8 cellular contexts compared by ENCODE assay signal in genomic region chr9:127715443-127716337, GRCh38. TPM values are rescaled to one million over a fixed set of nuclear protein-coding genes. Genes with fewer than 3 reads are reported as not detected.
A peak's percentile ranks its signal among the peaks of the same experiment; 100 is the strongest.
DNase-seq lines count a peak whose midpoint lies in the region; ATAC-seq and TF ChIP-seq lines count a peak whose summit lies in the region.

PTRH1 (minus strand) TSS chr9:127715663; CDS start chr9:127715639, 24 bp downstream.
TTC16 (plus strand) TSS chr9:127716079; CDS start chr9:127716146, 67 bp downstream.

- peaks cover 42% of the 10 kb centered on the region for H3K4me1 Mint-ChIP-seq in activated naive CD8-positive, alpha-beta T cell (ENCODE audit: low read depth)
- H3K4me1 Mint-ChIP-seq in glutamatergic neuron (ENCODE audit: low read depth, unreplicated experiment): peaks cover 10% of the 10 kb centered on the region

- no peaks in the 10 kb centered on the region for H3K9me3 ChIP-seq in testis

- H3K36me3 Mint-ChIP-seq in activated naive CD8-positive, alpha-beta T cell: no peaks in the 10 kb centered on the region
- no peaks in the 10 kb centered on the region for H3K36me3 Mint-ChIP-seq in glutamatergic neuron (ENCODE audit: unreplicated experiment)

- H3K27me3 Mint-ChIP-seq in activated naive CD8-positive, alpha-beta T cell: no peaks in the 10 kb centered on the region
- peaks cover 8% of the 10 kb centered on the region for H3K27me3 Mint-ChIP-seq in glutamatergic neuron (ENCODE audit: unreplicated experiment)

- peak within 1 kb of the TSS; percentile 98 for H3K27ac Mint-ChIP-seq in activated naive CD8-positive, alpha-beta T cell
- no peak within 1 kb of the TSS for H3K27ac Mint-ChIP-seq in glutamatergic neuron (ENCODE audit: unreplicated experiment)

- 1 to 2% methylated on average over 27 to 65 of the region's 65 CpGs for WGBS in testis, 2 donors

- POLR2A ChIA-PET in GM10248 (lab: Yijun Ruan, JAX): interaction anchor here (0.6 to 1.1 kb wide), 2 partner anchors 19 to 303 kb away, joined by 3 to 4 read pairs; partner anchors contain the start of gene TOR2A

- no peaks in the 10 kb centered on the region for H3K9me3 Mint-ChIP-seq in activated naive CD8-positive, alpha-beta T cell (ENCODE audit: low read depth)
- H3K9me3 Mint-ChIP-seq in glutamatergic neuron (ENCODE audit: unreplicated experiment): peaks cover 10% of the 10 kb centered on the region

- DNase-seq in GM10248 (ENCODE audit: extremely low spot score): peak; percentile 99
- peak; percentile 91 for DNase-seq in NCI-H1092 treated with DMSO at 0.1 percent for 48 hours (lab: John Stamatoyannopoulos, UW)
- DNase-seq in glutamatergic neuron: peak; percentile 99
- peak; percentile 96 for DNase-seq in omental fat pad (ENCODE audit: low spot score)
- peak; percentile 98 for DNase-seq in testis

- CTCF ChIA-PET in GM10248 (lab: Yijun Ruan, JAX): interaction anchor here (0.7 to 8.0 kb wide), 9 partner anchors 8 to 212 kb away, joined by 3 to 53 read pairs (median 4); partner anchors contain the start of genes CFAP157 and TOR2A

- no peak for TF ChIP-seq CTCF in GM10248 (IDR thresholded peaks at IDR 0.05; ENCODE audit: control extremely low read depth, extremely low read depth, low read depth, missing control alignments)
- TF ChIP-seq CTCF in glutamatergic neuron (IDR thresholded peaks at IDR 0.05; ENCODE audit: partially characterized antibody, unreplicated experiment): no peak
- no peak for TF ChIP-seq CTCF in omental fat pad (IDR thresholded peaks at IDR 0.05)
- no peak for TF ChIP-seq CTCF in testis (IDR thresholded peaks at IDR 0.05)

- H3K4me1 ChIP-seq in testis: peaks cover 27% of the 10 kb centered on the region

- H3K27ac ChIP-seq in testis: peak within 1 kb of the TSS; percentile 46 to 77

- H3K4me3 ChIP-seq in testis: peak within 1 kb of the TSS; percentile 67 to 71

- TF ChIP-seq POLR2A in testis (IDR thresholded peaks at IDR 0.05): no peak

- peak within 1 kb of the TSS; percentile 100 for H3K4me3 Mint-ChIP-seq in activated naive CD8-positive, alpha-beta T cell
- peak within 1 kb of the TSS; percentile 100 for H3K4me3 Mint-ChIP-seq in glutamatergic neuron (ENCODE audit: unreplicated experiment)

- ATAC-seq in HG02623 (IDR thresholded peaks at IDR 0.05; ENCODE audit: unreplicated experiment) (peak; percentile 93), SK-N-SH treated with all-trans-retinoic acid at 6 μM for 48 hours (peak; percentile 96), omental fat pad (ENCODE audit: low FRiP score) (peak; percentile 95)

- H3K27me3 ChIP-seq in testis: no peaks in the 10 kb centered on the region

- H3K36me3 ChIP-seq in testis (ENCODE audit: low read depth, missing control alignments): no peaks in the 10 kb centered on the region

- intact Hi-C loops in testis (cut with DNase I; ENCODE audit: low total_unique reads): no loop called here

TF ChIP-seq in SK-N-SH treated with all-trans-retinoic acid at 6 μM for 48 hours, 23 proteins besides CTCF, POLR2A, EP300 and RAD21:
- TF ChIP-seq CREB5 (CRISPR knock-in tag; IDR thresholded peaks at IDR 0.05; ENCODE audit: low read depth): no peak
- no peak for TF ChIP-seq SNAI2 (CRISPR knock-in tag; IDR thresholded peaks at IDR 0.05)
- TF ChIP-seq ZFP30 (CRISPR knock-in tag; IDR thresholded peaks at IDR 0.05): no peak
- no peak for TF ChIP-seq ZNF565 (CRISPR knock-in tag; conservative IDR thresholded peaks at IDR 0.05; ENCODE audit: low read depth)
- no peak for TF ChIP-seq CSDC2 (CRISPR knock-in tag; IDR thresholded peaks at IDR 0.05)
- TF ChIP-seq POU6F1 (CRISPR knock-in tag; IDR thresholded peaks at IDR 0.05; ENCODE audit: borderline replicate concordance, low read depth): no peak
- no peak for TF ChIP-seq ZC3H10 (CRISPR knock-in tag; IDR thresholded peaks at IDR 0.05)
- TF ChIP-seq TOX (CRISPR knock-in tag; IDR thresholded peaks at IDR 0.05; ENCODE audit: borderline replicate concordance): no peak
- TF ChIP-seq ISL1 (CRISPR knock-in tag; IDR thresholded peaks at IDR 0.05): no peak
- TF ChIP-seq BACH2 (CRISPR knock-in tag; IDR thresholded peaks at IDR 0.05; ENCODE audit: borderline replicate concordance): no peak
- no peak for TF ChIP-seq TCF4 (CRISPR knock-in tag; IDR thresholded peaks at IDR 0.05; ENCODE audit: borderline replicate concordance)
- no peak for TF ChIP-seq ARNTL (CRISPR knock-in tag; IDR thresholded peaks at IDR 0.05; ENCODE audit: borderline replicate concordance, low read depth)
- no peak for TF ChIP-seq ZFP3 (CRISPR knock-in tag; IDR thresholded peaks at IDR 0.05)
- no peak for TF ChIP-seq PPARA (CRISPR knock-in tag; IDR thresholded peaks at IDR 0.05; ENCODE audit: borderline replicate concordance)
- TF ChIP-seq ESRRG (CRISPR knock-in tag; IDR thresholded peaks at IDR 0.05): no peak
- no peak for TF ChIP-seq TSHZ2 (CRISPR knock-in tag; IDR thresholded peaks at IDR 0.05)
- no peak for TF ChIP-seq GLIS3 (CRISPR knock-in tag; IDR thresholded peaks at IDR 0.05)
TF ChIP-seq in SK-N-SH treated with all-trans-retinoic acid at 6 μM for 48 hours: peak in this region for 0.

RNA-seq across cellular contexts. Expression of gene PTRH1, which starts in this region (rescaled TPM):
- total RNA-seq in glutamatergic neuron (ENCODE audit: unreplicated experiment): 10.1 TPM
- total RNA-seq in omental fat pad: 10 to 100 TPM; 13.4 to 33.5 (median 23.6) TPM
- total RNA-seq in testis: 10 to 100 TPM; 19.0 to 24.5 TPM
- polyA plus RNA-seq in testis (ENCODE audit: insufficient read depth, low read depth, low replicate concordance): 18.2 TPM

RNA-seq across cellular contexts. Expression of gene TTC16, which starts in this region (rescaled TPM):
- total RNA-seq in glutamatergic neuron (ENCODE audit: unreplicated experiment) (not detected), omental fat pad (under 1 TPM in 1 of 4 donors, not detected in 3; 0.28 TPM), testis (10 to 100 TPM; 25.0 to 32.7 TPM)
- polyA plus RNA-seq in testis (ENCODE audit: insufficient read depth, low read depth, low replicate concordance): 46.2 TPM

Comparison
In these comparisons a context has a peak if more than half of its experiments do, and no peak if none do; other contexts are left out.
1. Peak in every context shown above with its lines: DNase-seq, ATAC-seq, H3K4me3 ChIP-seq and H3K27ac ChIP-seq.
2. RNA of gene TTC16 (total RNA-seq): 25.0 to 32.7 TPM in testis; 0.28 TPM in omental fat pad and not detected in glutamatergic neuron (single experiment); every median in the first group is over 10 times any median in the second.